8 cellular contexts compared by ENCODE assay signal in genomic region chr2:231786177-231786916, GRCh38. TPM values are rescaled to one million over a fixed set of nuclear protein-coding genes. Genes with fewer than 3 reads are reported as not detected.
DNase-seq lines count a peak whose midpoint lies in the region; ATAC-seq and TF ChIP-seq lines count a peak whose summit lies in the region.

Gene COPS7B (plus strand): TSS chr2:231786445. CDS start chr2:231788571, 2,126 bp downstream.

- peak within 1 kb of the TSS; percentile 54 for H2AFZ ChIP-seq in SU-DHL-6 (ENCODE audit: low read depth, low read length, severe bottlenecking)
- H2AFZ ChIP-seq in parathyroid adenoma: peak within 1 kb of the TSS; percentile 68

- H3K9me3 ChIP-seq in SU-DHL-6 (ENCODE audit: insufficient read depth, low read length) (no peaks in the 10 kb centered on the region), parathyroid adenoma (ENCODE audit: control insufficient read depth, low read length) (no peaks in the 10 kb centered on the region), tibial artery (no peaks in the 10 kb centered on the region)

- ATAC-seq in activated naive CD8-positive, alpha-beta T cell treated with anti-CD3 and anti-CD28 coated beads, Interleukin-2, amount 10 ng/mL, durations not matched to agents 7 days and 5 days (ENCODE audit: low read depth): peak; percentile 61
- ATAC-seq in Right ventricle myocardium superior (ENCODE audit: poor library complexity): peak; percentile 61

- H3K27me3 ChIP-seq in SU-DHL-6 (ENCODE audit: low read length): no peaks in the 10 kb centered on the region
- H3K27me3 ChIP-seq in parathyroid adenoma (ENCODE audit: control insufficient read depth, insufficient read depth, low read length): no peaks in the 10 kb centered on the region
- H3K27me3 ChIP-seq in tibial artery: no peaks in the 10 kb centered on the region

- no peaks in the 10 kb centered on the region for H3K9me3 Mint-ChIP-seq in HFFc6
- no peaks in the 10 kb centered on the region for H3K9me3 Mint-ChIP-seq in activated naive CD8-positive, alpha-beta T cell treated with anti-CD3 and anti-CD28 coated beads, Interleukin-2, amount 10 ng/mL, durations not matched to agents 7 days and 5 days

- peak within 1 kb of the TSS; percentile 67 for H3K27ac Mint-ChIP-seq in HFFc6
- peak within 1 kb of the TSS; percentile 79 for H3K27ac Mint-ChIP-seq in activated naive CD8-positive, alpha-beta T cell treated with anti-CD3 and anti-CD28 coated beads, Interleukin-2, amount 10 ng/mL, durations not matched to agents 7 days and 5 days

- intact Hi-C loops in Right ventricle myocardium superior (cut with DNase I) (no loop called here), tibial artery (cut with DNase I; ENCODE audit: low total_unique reads) (loop anchor here (10.0 kb wide), 1 partner anchor 102 kb away; no protein-coding TSS in a partner anchor)

- H3K36me3 Mint-ChIP-seq in HFFc6 (ENCODE audit: low read depth): peaks cover 3% of the 10 kb centered on the region; the same call in 1 of the 2 replicates
- H3K36me3 Mint-ChIP-seq in activated naive CD8-positive, alpha-beta T cell treated with anti-CD3 and anti-CD28 coated beads, Interleukin-2, amount 10 ng/mL, durations not matched to agents 7 days and 5 days: peaks cover 1% of the 10 kb centered on the region

- H4K20me1 ChIP-seq in SU-DHL-6 (ENCODE audit: low read depth, low read length): peaks cover 7% of the 10 kb centered on the region

- H3K4me3 ChIP-seq in SU-DHL-6 (ENCODE audit: insufficient read depth, low read length, poor library complexity, severe bottlenecking) (peak within 1 kb of the TSS; percentile 96), parathyroid adenoma (ENCODE audit: low read depth, low read length) (peak within 1 kb of the TSS; percentile 65), tibial artery (peak within 1 kb of the TSS; percentile 95 to 99)

- H3K27ac ChIP-seq in SU-DHL-6 (ENCODE audit: low read depth, low read length) (peak within 1 kb of the TSS; percentile 26; the same call in 1 of the 2 replicates), parathyroid adenoma (peak within 1 kb of the TSS; percentile 50), tibial artery (peak within 1 kb of the TSS; percentile 71 to 72)

- DNase-seq in GM04504 (ENCODE audit: low read depth) (peak; percentile 48), HFFc6 (peak; percentile 70), NCI-H1092 treated with DMSO at 0.1 percent for 48 hours (lab: John Stamatoyannopoulos, UW) (peak; percentile 67), Right ventricle myocardium superior (peak; percentile 85), tibial artery (peak; percentile 62 to 84)
- DNase-seq in activated naive CD8-positive, alpha-beta T cell treated with anti-CD3 and anti-CD28 coated beads, Interleukin-2, amount 10 ng/mL, durations not matched to agents 7 days and 5 days: peak; percentile 88

- H3K4me1 ChIP-seq in parathyroid adenoma (peaks cover 22% of the 10 kb centered on the region), tibial artery (peaks cover 0 to 58% (median 38%) of the 10 kb centered on the region in 4 donors)

- H3K4me2 ChIP-seq in SU-DHL-6 (ENCODE audit: low read depth, low read length, poor library complexity, severe bottlenecking): peak within 1 kb of the TSS; percentile 81
- peak within 1 kb of the TSS; percentile 86 for H3K4me2 ChIP-seq in parathyroid adenoma (ENCODE audit: low read length)

- H3K9ac ChIP-seq in SU-DHL-6 (ENCODE audit: low read length): peak within 1 kb of the TSS; percentile 80
- peak within 1 kb of the TSS; percentile 30 for H3K9ac ChIP-seq in parathyroid adenoma

- peaks cover 4% of the 10 kb centered on the region; the same call in 1 of the 2 replicates for H3F3A ChIP-seq in SU-DHL-6 (ENCODE audit: insufficient read depth)

- peaks cover 50% of the 10 kb centered on the region for H3K4me1 Mint-ChIP-seq in HFFc6 (ENCODE audit: low read depth)
- peaks cover 47% of the 10 kb centered on the region for H3K4me1 Mint-ChIP-seq in activated naive CD8-positive, alpha-beta T cell treated with anti-CD3 and anti-CD28 coated beads, Interleukin-2, amount 10 ng/mL, durations not matched to agents 7 days and 5 days

- POLR2A ChIA-PET in activated naive CD8-positive, alpha-beta T cell treated with anti-CD3 and anti-CD28 coated beads, Interleukin-2, amount 10 ng/mL, durations not matched to agents 7 days and 5 days (lab: Charles Lee): interaction anchor here (0.6 to 1.2 kb wide), 7 partner anchors 12 to 1517 kb away, joined by 3 to 6 read pairs (median 4); partner anchors contain the start of genes NCL and PTMA

- H3K36me3 ChIP-seq in SU-DHL-6 (ENCODE audit: low read length) (peaks cover under 1% of the 10 kb centered on the region; the same call in 1 of the 2 replicates), parathyroid adenoma (ENCODE audit: control insufficient read depth, insufficient read depth, low read length) (no peaks in the 10 kb centered on the region), tibial artery (peaks cover 2 to 28% (median 17%) of the 10 kb centered on the region in 3 donors)

- H3K4me3 Mint-ChIP-seq in HFFc6: peak within 1 kb of the TSS; percentile 94
- peak within 1 kb of the TSS; percentile 96 for H3K4me3 Mint-ChIP-seq in activated naive CD8-positive, alpha-beta T cell treated with anti-CD3 and anti-CD28 coated beads, Interleukin-2, amount 10 ng/mL, durations not matched to agents 7 days and 5 days

- TF ChIP-seq CTCF in HFFc6 (IDR thresholded peaks at IDR 0.05) (peak; percentile 78), SU-DHL-6 (IDR thresholded peaks at IDR 0.05; ENCODE audit: insufficient read depth, low read length, poor library complexity, severe bottlenecking) (peak; percentile 54), parathyroid adenoma (IDR thresholded peaks at IDR 0.05) (no peak), tibial artery (IDR thresholded peaks at IDR 0.05) (no peak)

- H3K79me2 ChIP-seq in SU-DHL-6 (ENCODE audit: insufficient read depth, low read length) (peaks cover 57% of the 10 kb centered on the region), parathyroid adenoma (peaks cover 77% of the 10 kb centered on the region)

- no peaks in the 10 kb centered on the region for H3K9me2 ChIP-seq in SU-DHL-6 (replicated peaks; ENCODE audit: insufficient read depth, low read length)

- no peaks in the 10 kb centered on the region; the same call in 1 of the 2 replicates for H3K27me3 Mint-ChIP-seq in HFFc6 (ENCODE audit: insufficient read depth)
- H3K27me3 Mint-ChIP-seq in activated naive CD8-positive, alpha-beta T cell treated with anti-CD3 and anti-CD28 coated beads, Interleukin-2, amount 10 ng/mL, durations not matched to agents 7 days and 5 days: no peaks in the 10 kb centered on the region

RNA-seq across cellular contexts. Expression of gene COPS7B, which starts in this region (rescaled TPM):
- 10 to 100 TPM; 34.9 to 45.6 (median 40.9) TPM for total RNA-seq in HFFc6 (2021; fragmentation: NEBNext Ultra II Directional; extraction: Animal tissue kit (Norgen Biotek cat#: 25700))
- total RNA-seq in activated naive CD8-positive, alpha-beta T cell treated with anti-CD3 and anti-CD28 coated beads, Interleukin-2, amount 10 ng/mL, durations not matched to agents 7 days and 5 days: 10 to 100 TPM; 43.8 to 48.0 TPM
- total RNA-seq in Right ventricle myocardium superior: 20.0 TPM

Comparison
In these comparisons a context has a peak if more than half of its experiments do, and no peak if none do; other contexts are left out.
1. Peak in every context shown above with its lines: DNase-seq, ATAC-seq, H3K4me3 ChIP-seq and H3K27ac ChIP-seq.
2. CTCF ChIP-seq: peak in HFFc6 (single experiment) and SU-DHL-6 (single experiment); none in parathyroid adenoma (single experiment) and tibial artery (0 of 2).